Comparison of ENCODE assay signal across 11 cellular contexts in the genomic region with DNA sequence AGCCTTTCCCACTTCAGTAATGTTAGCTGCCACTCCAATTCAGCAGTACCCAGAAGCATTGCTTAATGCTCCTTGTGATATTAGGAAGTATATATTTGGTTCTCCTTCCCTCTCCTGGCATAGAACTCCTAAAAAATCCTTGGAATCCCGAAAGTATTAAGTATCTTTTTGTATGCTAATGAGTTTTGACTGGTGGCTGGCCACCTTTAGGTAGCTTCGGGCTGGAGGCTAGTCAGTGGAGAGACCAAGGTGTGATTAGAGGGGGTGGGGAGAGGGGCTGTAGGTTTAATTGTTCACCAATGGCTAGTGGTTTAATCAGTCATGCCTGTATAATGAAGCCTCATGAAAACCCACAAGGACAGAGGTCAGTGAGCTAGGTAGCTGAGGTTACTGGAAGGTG. TPM values are rescaled to one million over a fixed set of nuclear protein-coding genes. Genes with fewer than 3 reads are reported as not detected.
DNase-seq lines count a peak whose midpoint lies in the region; ATAC-seq lines count a peak whose summit lies in the region.
"Had no signal": no experiment of that assay in that cellular context is flagged by ENCODE, and none has a peak within 500 bp of the region (broad histone marks: within the 10 kb centered on the region; RNA-seq: fewer than 3 reads in every experiment).

No MANE protein-coding gene starts in this region.

- peaks cover 24% of the 10 kb centered on the region for H3K36me3 ChIP-seq in H7 (replicated peaks; ENCODE audit: control insufficient read depth, insufficient read depth, low read length)

- H3K27me3 Mint-ChIP-seq in activated naive CD8-positive, alpha-beta T cell, result no peaks in the 10 kb centered on the region
- no peaks in the 10 kb centered on the region for H3K27me3 Mint-ChIP-seq in stimulated activated naive B cell treated with anti-CD40 and anti-IgM and Interleukin-4, amounts not matched to agents 10 μg/mL and 1 μg/mL and 100 μg/mL, for 72 hours

- no peaks in the 10 kb centered on the region for H3K9me3 Mint-ChIP-seq in activated naive CD8-positive, alpha-beta T cell (ENCODE audit: low read depth)
- no peaks in the 10 kb centered on the region for H3K9me3 Mint-ChIP-seq in stimulated activated naive B cell treated with anti-CD40 and anti-IgM and Interleukin-4, amounts not matched to agents 10 μg/mL and 1 μg/mL and 100 μg/mL, for 72 hours

- no peak overlapping the region for H3K4me3 Mint-ChIP-seq in activated naive CD8-positive, alpha-beta T cell
- H3K4me3 Mint-ChIP-seq in stimulated activated naive B cell treated with anti-CD40 and anti-IgM and Interleukin-4, amounts not matched to agents 10 μg/mL and 1 μg/mL and 100 μg/mL, for 72 hours, result no peak overlapping the region

- DNase-seq in H7 (peak; percentile 57), iPS-NIHi7 (ENCODE audit: extremely low spot score) (peak; percentile 58), HUDEP-2 (lab: John Stamatoyannopoulos, UW; ENCODE audit: unreplicated experiment in 76 of 76) (no peak), DMS 273 treated with DMSO at 0.1 percent for 48 hours (lab: John Stamatoyannopoulos, UW) (no peak), DMS153 treated with DMSO at 0.1 percent for 48 hours (lab: John Stamatoyannopoulos, UW; ENCODE audit: unreplicated experiment) (no peak)
- DNase-seq in stimulated activated naive B cell treated with anti-CD40 and anti-IgM and Interleukin-4, amounts not matched to agents 10 μg/mL and 1 μg/mL and 100 μg/mL, for 72 hours, result no peak
- DNase-seq in stimulated activated naive CD4-positive, alpha-beta T cell treated with Interleukin-2 at 50 U/mL for 16 hours (lab: John Stamatoyannopoulos, UW), result no peak
- DNase-seq: cortex of kidney; MG63; stimulated activated CD4-positive, alpha-beta T cell treated with anti-CD3 and anti-CD28 coated beads, Interleukin-4, amount 100 ng/mL, for 1 hour had no signal

- no peaks in the 10 kb centered on the region for H3K27me3 ChIP-seq in H7 (ENCODE audit: control insufficient read depth, insufficient read depth, low read length)
- H3K27me3 ChIP-seq: MG63 had no signal

- peak overlapping the region; percentile 46 for H3K27ac Mint-ChIP-seq in activated naive CD8-positive, alpha-beta T cell
- H3K27ac Mint-ChIP-seq in stimulated activated naive B cell treated with anti-CD40 and anti-IgM and Interleukin-4, amounts not matched to agents 10 μg/mL and 1 μg/mL and 100 μg/mL, for 72 hours, result peak overlapping the region; percentile 38

- H3K4me1 Mint-ChIP-seq in activated naive CD8-positive, alpha-beta T cell (ENCODE audit: low read depth), result peaks cover 56% of the 10 kb centered on the region
- H3K4me1 Mint-ChIP-seq in stimulated activated naive B cell treated with anti-CD40 and anti-IgM and Interleukin-4, amounts not matched to agents 10 μg/mL and 1 μg/mL and 100 μg/mL, for 72 hours, result peaks cover 18 to 56% of the 10 kb centered on the region in 2 donors

- peaks cover 11% of the 10 kb centered on the region for H3K36me3 Mint-ChIP-seq in activated naive CD8-positive, alpha-beta T cell
- peaks cover 37 to 57% of the 10 kb centered on the region in 2 donors for H3K36me3 Mint-ChIP-seq in stimulated activated naive B cell treated with anti-CD40 and anti-IgM and Interleukin-4, amounts not matched to agents 10 μg/mL and 1 μg/mL and 100 μg/mL, for 72 hours

- no peak for ATAC-seq in stimulated activated naive B cell treated with anti-CD40 and anti-IgM and Interleukin-4, amounts not matched to agents 10 μg/mL and 1 μg/mL and 100 μg/mL, for 72 hours (replicated peaks)

- H3K4me3 ChIP-seq in H7 (ENCODE audit: insufficient read depth, low read depth, low read length), result no peak overlapping the region
- H3K4me3 ChIP-seq: MG63 had no signal

RNA-seq across cellular contexts. Expression of a gene that starts 12.2 kb away (rescaled TPM):
- 21.3 and 36.6 TPM in 2 replicates for total RNA-seq in H7 (2014; rRNA removed; shearing (Covaris generic))

RNA-seq across cellular contexts. Expression of a gene that starts 12.9 kb away (rescaled TPM):
- total RNA-seq in H7 (2014; rRNA removed; shearing (Covaris generic)), result 213 and 218 TPM in 2 replicates

Comparison
In these comparisons a context has a peak if more than half of its experiments do, and no peak if none do; other contexts are left out.
1. DNase-seq: peak in H7 (single experiment) and iPS-NIHi7 (single experiment); none in stimulated activated naive B cell treated with anti-CD40 and anti-IgM and Interleukin-4, amounts not matched to agents 10 μg/mL and 1 μg/mL and 100 μg/mL, for 72 hours (single experiment), HUDEP-2 (0 of 76), DMS 273 treated with DMSO at 0.1 percent for 48 hours (single experiment), DMS153 treated with DMSO at 0.1 percent for 48 hours (single experiment) and stimulated activated naive CD4-positive, alpha-beta T cell treated with Interleukin-2 at 50 U/mL for 16 hours (single experiment).